In the genomic region with DNA sequence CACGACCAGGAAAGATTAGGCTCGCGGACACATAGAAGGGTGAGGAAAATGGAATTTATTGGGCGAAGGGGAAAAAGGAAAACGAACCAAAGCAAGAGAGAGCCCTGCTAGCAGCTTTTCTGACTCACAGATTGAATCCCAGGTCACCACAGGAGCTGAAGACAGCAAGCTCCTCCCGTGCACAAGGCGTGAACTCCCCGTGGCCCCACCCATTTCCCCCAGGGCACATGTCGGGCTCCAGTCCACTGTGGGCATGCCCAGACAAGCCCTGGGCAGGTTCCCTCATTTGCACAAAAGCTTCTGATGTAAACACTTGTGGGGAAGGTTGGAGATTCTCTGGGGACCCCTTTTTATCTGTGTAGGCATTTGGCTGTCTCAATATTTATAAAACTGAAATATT, we compare ENCODE assay signal across 8 cellular contexts.
DNase-seq lines count a peak whose midpoint lies in the region; ATAC-seq and TF ChIP-seq lines count a peak whose summit lies in the region.

No MANE protein-coding gene starts in this region.

- H3K9me3 ChIP-seq in OCI-LY1 (ENCODE audit: low read length) (no peaks in the 10 kb centered on the region), endodermal cell (ENCODE audit: control insufficient read depth, low read length) (no peaks in the 10 kb centered on the region)

- H3K4me2 ChIP-seq in OCI-LY1 (ENCODE audit: low read length), result peak overlapping the region; percentile 25

- H3K79me2 ChIP-seq in OCI-LY1 (ENCODE audit: insufficient read depth, low read length), result no peaks in the 10 kb centered on the region

- peak overlapping the region in 1 of 2 donors; percentile 59 for H3K27ac Mint-ChIP-seq in activated naive CD4-positive, alpha-beta T cell treated with anti-CD3 and anti-CD28 coated beads, Interleukin-2, amount 50 U/mL, for 72 hours
- peak overlapping the region; percentile 86 for H3K27ac Mint-ChIP-seq in endodermal cell
- peak overlapping the region; percentile 11 to 45 (median 32) for H3K27ac Mint-ChIP-seq in nephron

- H3K36me3 ChIP-seq in OCI-LY1 (ENCODE audit: insufficient read depth, low read length), result no peaks in the 10 kb centered on the region
- H3K36me3 ChIP-seq in endodermal cell (ENCODE audit: control insufficient read depth, insufficient read depth, low read length), result no peaks in the 10 kb centered on the region

- H3K36me3 Mint-ChIP-seq in activated naive CD4-positive, alpha-beta T cell treated with anti-CD3 and anti-CD28 coated beads, Interleukin-2, amount 50 U/mL, for 72 hours, result peaks cover 0 to 4% of the 10 kb centered on the region in 2 donors
- H3K36me3 Mint-ChIP-seq in endodermal cell (ENCODE audit: low read depth), result no peaks in the 10 kb centered on the region
- no peaks in the 10 kb centered on the region for H3K36me3 Mint-ChIP-seq in nephron (ENCODE audit: low read depth)

- TF ChIP-seq CTCF in OCI-LY1 (IDR thresholded peaks at IDR 0.05; ENCODE audit: low read length) (no peak), endodermal cell (conservative IDR thresholded peaks at IDR 0.05) (no peak), nephron (IDR thresholded peaks at IDR 0.05; ENCODE audit: unreplicated experiment in 3 of 3) (no peak)

- no peak overlapping the region for H3K4me3 Mint-ChIP-seq in endodermal cell
- no peak overlapping the region for H3K4me3 Mint-ChIP-seq in nephron

- no peaks in the 10 kb centered on the region for H3F3A ChIP-seq in OCI-LY1 (ENCODE audit: insufficient read depth, low read length)

- H3K27ac ChIP-seq in OCI-LY1 (ENCODE audit: low read depth, low read length, poor library complexity, severe bottlenecking) (no peak overlapping the region), endodermal cell (ENCODE audit: low read depth, low read length) (peak overlapping the region; percentile 77)

- H3K27me3 ChIP-seq in OCI-LY1 (ENCODE audit: insufficient read depth, low read length), result no peaks in the 10 kb centered on the region
- no peaks in the 10 kb centered on the region for H3K27me3 ChIP-seq in endodermal cell (ENCODE audit: control insufficient read depth, insufficient read depth, low read length, poor library complexity, severe bottlenecking)

- no peaks in the 10 kb centered on the region for H3K9me2 ChIP-seq in OCI-LY1 (ENCODE audit: low read depth, low read length)

- DNase-seq in activated naive CD4-positive, alpha-beta T cell treated with anti-CD3 and anti-CD28 coated beads, Interleukin-2, amount 50 U/mL, for 72 hours (ENCODE audit: low spot score in 2 of 2), result peak in 1 of 2 donors; percentile 55
- no peak for DNase-seq in activated naive CD4-positive, alpha-beta T cell treated with Interleukin-2 at 50 U/mL for 16 hours
- DNase-seq in endodermal cell (peak; percentile 90), NCI-H2107 (lab: John Stamatoyannopoulos, UW) (no peak)

- H3K9ac ChIP-seq in OCI-LY1 (ENCODE audit: low read length) (no peak overlapping the region), endodermal cell (ENCODE audit: extremely low read depth, low read length, poor library complexity, severe bottlenecking) (no peak overlapping the region)

- peaks cover 16% of the 10 kb centered on the region for H3K4me1 Mint-ChIP-seq in endodermal cell
- peaks cover 46% of the 10 kb centered on the region for H3K4me1 Mint-ChIP-seq in nephron

- no peaks in the 10 kb centered on the region for H3K9me3 Mint-ChIP-seq in activated naive CD4-positive, alpha-beta T cell treated with anti-CD3 and anti-CD28 coated beads, Interleukin-2, amount 50 U/mL, for 72 hours
- H3K9me3 Mint-ChIP-seq in endodermal cell, result no peaks in the 10 kb centered on the region
- H3K9me3 Mint-ChIP-seq in nephron, result no peaks in the 10 kb centered on the region

- ATAC-seq in activated naive CD4-positive, alpha-beta T cell treated with anti-CD3 and anti-CD28 coated beads, Interleukin-2, amount 50 U/mL, for 72 hours, result peak; percentile 52 to 87
- ATAC-seq in HG03097 (IDR thresholded peaks at IDR 0.05; ENCODE audit: low FRiP score, unreplicated experiment), result peak; percentile 61
- no peak for ATAC-seq in HG02973 (IDR thresholded peaks at IDR 0.05; ENCODE audit: unreplicated experiment)

- H2AFZ ChIP-seq in OCI-LY1 (ENCODE audit: low read length), result peak overlapping the region; percentile 9; the same call in 1 of the 2 replicates

- 61 to 63% methylated on average over 4 to 9 of the region's 9 CpGs for WGBS in endodermal cell (ENCODE audit: insufficient coverage in 1 of 2, insufficient read length in 1 of 2), 2 experiments

- no peaks in the 10 kb centered on the region for H3K27me3 Mint-ChIP-seq in endodermal cell (ENCODE audit: insufficient read depth)
- no peaks in the 10 kb centered on the region for H3K27me3 Mint-ChIP-seq in nephron (ENCODE audit: low read depth)

- peaks cover 8% of the 10 kb centered on the region for H3K4me1 ChIP-seq in OCI-LY1 (ENCODE audit: insufficient read depth, low read length, severe bottlenecking)
- H3K4me1 ChIP-seq in endodermal cell (ENCODE audit: control insufficient read depth, insufficient read depth, low read length), result peaks cover 4% of the 10 kb centered on the region

- H3K4me3 ChIP-seq in OCI-LY1 (ENCODE audit: low read depth, low read length, poor library complexity, severe bottlenecking) (no peak overlapping the region), endodermal cell (ENCODE audit: low read length) (no peak overlapping the region)

- H4K20me1 ChIP-seq in OCI-LY1 (ENCODE audit: insufficient read depth, low read length), result no peaks in the 10 kb centered on the region
